In the genomic region with DNA sequence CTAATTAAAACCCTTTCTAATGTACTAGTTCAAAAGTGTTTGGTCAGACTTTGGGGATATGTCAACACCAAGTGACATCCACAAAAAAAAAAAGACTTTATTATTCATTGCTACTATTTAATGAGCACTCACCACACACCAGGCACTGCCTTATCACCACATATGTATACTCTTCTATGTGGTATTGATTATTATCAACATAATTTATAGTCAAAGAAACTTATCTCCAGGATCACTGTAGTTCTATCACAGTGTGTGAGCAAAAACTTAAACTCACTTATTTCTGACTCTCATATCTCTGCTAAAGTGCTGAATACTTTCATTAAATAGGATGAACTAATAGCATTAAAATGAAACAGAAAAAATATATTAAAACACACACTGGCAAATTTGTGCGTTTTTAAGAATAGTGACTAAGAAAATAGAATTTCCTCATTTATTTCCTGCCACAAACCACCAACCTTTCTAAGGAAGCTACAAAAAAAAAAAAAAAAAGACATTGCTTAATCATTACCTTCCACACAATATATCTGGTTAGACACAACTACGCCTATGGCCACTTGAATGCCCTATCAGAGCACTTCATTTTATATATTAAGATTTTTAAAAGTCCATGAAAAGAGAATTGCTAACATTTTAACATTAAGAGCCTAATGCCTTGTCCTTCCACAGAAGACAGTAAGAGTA, we compare ENCODE assay signal across 18 cellular contexts. TPM values are rescaled to one million over a fixed set of nuclear protein-coding genes. Genes with fewer than 3 reads are reported as not detected.
DNase-seq lines count a peak whose midpoint lies in the region; ATAC-seq and TF ChIP-seq lines count a peak whose summit lies in the region.
"Had no signal": no experiment of that assay in that cellular context is flagged by ENCODE, and none has a peak within 500 bp of the region (broad histone marks: within the 10 kb centered on the region; RNA-seq: fewer than 3 reads in every experiment).

No MANE protein-coding gene starts in this region.

- no peaks in the 10 kb centered on the region for H3F3A ChIP-seq in SK-N-SH (replicated peaks; ENCODE audit: insufficient read depth)

- intact Hi-C loops in CD14-positive monocyte (cut with micrococcal nuclease) (no loop called here), colonic mucosa (cut with DNase I) (no loop called here)

- H2AFZ ChIP-seq in SK-N-SH (ENCODE audit: low read depth), result no peak overlapping the region

- H3K9me2 ChIP-seq in SK-N-SH, result no peaks in the 10 kb centered on the region

- H3K27me3 ChIP-seq in SK-N-SH (ENCODE audit: insufficient read depth) (no peaks in the 10 kb centered on the region), colonic mucosa (no peaks in the 10 kb centered on the region)

- no peak overlapping the region for H3K9ac ChIP-seq in SK-N-SH
- no peak overlapping the region for H3K9ac ChIP-seq in colonic mucosa (ENCODE audit: low read depth in 2 of 2, low read length in 2 of 2)

- H4K20me1 ChIP-seq in SK-N-SH (ENCODE audit: insufficient read depth), result no peaks in the 10 kb centered on the region

- H3K36me3 ChIP-seq in SK-N-SH (replicated peaks in 1 of 2; ENCODE audit: control insufficient read depth in 1 of 2, insufficient read depth in 2 of 2, low read length in 1 of 2), result no peaks in the 10 kb centered on the region
- H3K36me3 ChIP-seq in colonic mucosa, result no peaks in the 10 kb centered on the region

- WGBS in SK-N-SH (ENCODE audit: low lambda C conversion rate), result 18% methylated on average over 2 of the region's 2 CpGs

- H3K4me1 Mint-ChIP-seq in CD14-positive monocyte, result peaks cover 73% of the 10 kb centered on the region
- H3K4me1 Mint-ChIP-seq in activated T-cell treated with anti-CD3 and anti-CD28 coated beads, Interleukin-2, amount 50 U/mL, for 24 hours (ENCODE audit: low read depth), result peaks cover 9% of the 10 kb centered on the region

- H3K9me3 ChIP-seq in SK-N-SH, result no peaks in the 10 kb centered on the region
- H3K9me3 ChIP-seq in colonic mucosa, result no peaks in the 10 kb centered on the region

- no peaks in the 10 kb centered on the region for H3K79me2 ChIP-seq in SK-N-SH (ENCODE audit: insufficient read depth)

- H3K4me1 ChIP-seq in SK-N-SH (ENCODE audit: control insufficient read depth in 1 of 2, insufficient read depth in 2 of 2, low read depth in 1 of 2, low read length in 1 of 2) (no peaks in the 10 kb centered on the region), colonic mucosa (no peaks in the 10 kb centered on the region)

- TF ChIP-seq RAD21 in SK-N-SH (IDR thresholded peaks at IDR 0.05; ENCODE audit: low read length), result no peak

- H3K4me3 ChIP-seq in SK-N-SH (ENCODE audit: low read depth in 2 of 2, low read length in 1 of 2) (no peak overlapping the region), colonic mucosa (no peak overlapping the region)
- H3K4me3 ChIP-seq: lung had no signal

- peaks cover 0 to 6% (median 2%) of the 10 kb centered on the region in 7 donors for H3K9me3 Mint-ChIP-seq in CD14-positive monocyte
- no peaks in the 10 kb centered on the region for H3K9me3 Mint-ChIP-seq in activated T-cell treated with anti-CD3 and anti-CD28 coated beads, Interleukin-2, amount 50 U/mL, for 24 hours
- H3K9me3 Mint-ChIP-seq: activated naive CD4-positive, alpha-beta T cell treated with anti-CD3 and anti-CD28 coated beads, Interleukin-2, amount 50 U/mL, for 72 hours; H9 had no signal

- H3K4me2 ChIP-seq in SK-N-SH, result no peak overlapping the region

- ATAC-seq in GM19467 (IDR thresholded peaks at IDR 0.05; ENCODE audit: unreplicated experiment), result peak; percentile 58
- peak; percentile 79 for ATAC-seq in HG03378 (IDR thresholded peaks at IDR 0.05; ENCODE audit: unreplicated experiment)
- no peak for ATAC-seq in HG03097 (IDR thresholded peaks at IDR 0.05; ENCODE audit: low FRiP score, unreplicated experiment)
- ATAC-seq: activated naive CD4-positive, alpha-beta T cell treated with anti-CD3 and anti-CD28 coated beads, Interleukin-2, amount 50 U/mL, for 72 hours had no signal

- peaks cover 6 to 7% of the 10 kb centered on the region in 2 donors for H3K36me3 Mint-ChIP-seq in CD14-positive monocyte
- no peaks in the 10 kb centered on the region for H3K36me3 Mint-ChIP-seq in activated T-cell treated with anti-CD3 and anti-CD28 coated beads, Interleukin-2, amount 50 U/mL, for 24 hours (ENCODE audit: low read depth)
- H3K36me3 Mint-ChIP-seq: activated naive CD4-positive, alpha-beta T cell treated with anti-CD3 and anti-CD28 coated beads, Interleukin-2, amount 50 U/mL, for 72 hours had no signal

- POLR2A ChIA-PET in SK-N-SH (lab: Yijun Ruan, JAX), result no interaction called here

- H3K27ac ChIP-seq in SK-N-SH (ENCODE audit: low read depth in 2 of 2, low read length in 1 of 2) (no peak overlapping the region), colonic mucosa (no peak overlapping the region)

- TF ChIP-seq CTCF in CD14-positive monocyte (IDR thresholded peaks at IDR 0.05) (no peak), SK-N-SH (IDR thresholded peaks at IDR 0.05) (no peak), colonic mucosa (IDR thresholded peaks at IDR 0.05) (no peak)

- DNase-seq in CD14-positive monocyte (ENCODE audit: low spot score) (no peak), SK-N-SH (no peak), DMS79 (lab: John Stamatoyannopoulos, UW) (no peak), colonic mucosa (no peak)
- no peak for DNase-seq in activated T-cell treated with anti-CD3 and anti-CD28 coated beads, Interleukin-2, amount 50 U/mL, for 24 hours
- DNase-seq: ACHN; cerebellar nuclear complex; DND-41; H9; NCI-H1092 treated with DMSO at 0.1 percent for 48 hours; NCI-H510A; stimulated activated CD4-positive, alpha-beta T cell treated with anti-CD3 and anti-CD28 coated beads, Interleukin-15, amount 100 ng/mL, for 24 hours; trophoblast cell had no signal

- peak overlapping the region in 6 of 7 donors; percentile 56 to 90 (median 80) for H3K27ac Mint-ChIP-seq in CD14-positive monocyte
- no peak overlapping the region for H3K27ac Mint-ChIP-seq in activated T-cell treated with anti-CD3 and anti-CD28 coated beads, Interleukin-2, amount 50 U/mL, for 24 hours
- H3K27ac Mint-ChIP-seq: activated naive CD4-positive, alpha-beta T cell treated with anti-CD3 and anti-CD28 coated beads, Interleukin-2, amount 50 U/mL, for 72 hours had no signal

- peak in 1 of 2 experiments; percentile 25; a peak in 1 of 4 replicates for TF ChIP-seq EP300 in SK-N-SH (IDR thresholded peaks at IDR 0.05; ENCODE audit: borderline replicate concordance in 1 of 2, low read depth in 1 of 2, low read length in 1 of 2)

- peak overlapping the region in 1 of 2 donors; percentile 64 for H3K4me3 Mint-ChIP-seq in CD14-positive monocyte
- no peak overlapping the region for H3K4me3 Mint-ChIP-seq in activated T-cell treated with anti-CD3 and anti-CD28 coated beads, Interleukin-2, amount 50 U/mL, for 24 hours
- H3K4me3 Mint-ChIP-seq: H9 had no signal

- no peaks in the 10 kb centered on the region for H3K27me3 Mint-ChIP-seq in CD14-positive monocyte (ENCODE audit: low read depth in 3 of 3)
- H3K27me3 Mint-ChIP-seq in activated T-cell treated with anti-CD3 and anti-CD28 coated beads, Interleukin-2, amount 50 U/mL, for 24 hours, result no peaks in the 10 kb centered on the region

- CTCF ChIA-PET in SK-N-SH (lab: Yijun Ruan, JAX), result interaction anchor here (1.3 kb wide), 1 partner anchor 13 kb away, joined by 8 read pairs; the partner anchor contains the start of gene SLCO4C1

TF ChIP-seq in SK-N-SH, 30 proteins besides CTCF, POLR2A, EP300 and RAD21:
- TF ChIP-seq, protein P1, sequence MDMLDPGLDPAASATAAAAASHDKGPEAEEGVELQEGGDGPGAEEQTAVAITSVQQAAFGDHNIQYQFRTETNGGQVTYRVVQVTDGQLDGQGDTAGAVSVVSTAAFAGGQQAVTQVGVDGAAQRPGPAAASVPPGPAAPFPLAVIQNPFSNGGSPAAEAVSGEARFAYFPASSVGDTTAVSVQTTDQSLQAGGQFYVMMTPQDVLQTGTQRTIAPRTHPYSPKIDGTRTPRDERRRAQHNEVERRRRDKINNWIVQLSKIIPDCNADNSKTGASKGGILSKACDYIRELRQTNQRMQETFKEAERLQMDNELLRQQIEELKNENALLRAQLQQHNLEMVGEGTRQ (IDR thresholded peaks at IDR 0.05; ENCODE audit: borderline replicate concordance, low read depth, low read length), result no peak
- TF ChIP-seq GATA2 (CRISPR knock-in tag; IDR thresholded peaks at IDR 0.05), result peak; percentile 37; the same call in 1 of the 2 replicates
- no peak for TF ChIP-seq TEAD4 (IDR thresholded peaks at IDR 0.05; ENCODE audit: borderline replicate concordance, insufficient read depth)

RNA-seq across cellular contexts. Expression of gene SLCO4C1, which starts 12.8 kb away (rescaled TPM):
- 1 to 10 TPM; 2.4 to 3.9 TPM for polyA plus RNA-seq in CD14-positive monocyte
- 0.02 TPM in 1 of 2 replicates, not detected in the other for polyA plus RNA-seq in SK-N-SH (2012; rRNA removed)
- polyA plus RNA-seq in SK-N-SH (2012; cell fraction: cytosol; rRNA removed), result under 0.01 and 0.01 TPM in 2 replicates
- polyA plus RNA-seq in SK-N-SH (2012; cell fraction: nucleus; rRNA removed), result not detected in 2 replicates
- total RNA-seq in colonic mucosa, result 1 to 10 TPM; 1.4 to 2.9 TPM
